In genomic region chr18:62438876-62439275, GRCh38 we compare ENCODE assay signal across 15 cellular contexts.
DNase-seq lines count a peak whose midpoint lies in the region; ATAC-seq and TF ChIP-seq lines count a peak whose summit lies in the region.
"Had no signal": no experiment of that assay in that cellular context is flagged by ENCODE, and none has a peak within 500 bp of the region (broad histone marks: within the 10 kb centered on the region; RNA-seq: fewer than 3 reads in every experiment).

No MANE protein-coding gene starts in this region.

- no peak for TF ChIP-seq EP300 in suprapubic skin (IDR thresholded peaks at IDR 0.05)

- TF ChIP-seq POLR2A in suprapubic skin (IDR thresholded peaks at IDR 0.05) = no peak

- H3K4me3 ChIP-seq in left ventricle myocardium inferior (no peak overlapping the region), psoas muscle (no peak overlapping the region), suprapubic skin (no peak overlapping the region)
- H3K4me3 ChIP-seq: HAP-1 had no signal

- TF ChIP-seq CTCF in left ventricle myocardium inferior (IDR thresholded peaks at IDR 0.05; ENCODE audit: borderline replicate concordance) (no peak), psoas muscle (IDR thresholded peaks at IDR 0.05) (no peak), suprapubic skin (IDR thresholded peaks at IDR 0.05) (no peak)

- WGBS in psoas muscle, 3 donors = 85 to 92% (median 90%) methylated on average over 8 of the region's 8 CpGs
- 90% methylated on average over 8 of the region's 8 CpGs for WGBS in suprapubic skin

- DNase-seq in left ventricle myocardium inferior (no peak), cardiac septum (ENCODE audit: low spot score) (no peak), NCI-H2227 (lab: John Stamatoyannopoulos, UW; ENCODE audit: unreplicated experiment) (peak; percentile 35), psoas muscle (no peak), suprapubic skin (ENCODE audit: low spot score in 2 of 2) (no peak), DMS 273 treated with DMSO at 0.1 percent for 48 hours (lab: John Stamatoyannopoulos, UW) (no peak), kidney tubule cell (ENCODE audit: low spot score) (no peak)
- DNase-seq in stimulated activated CD4-positive, alpha-beta T cell treated with anti-CD3 and anti-CD28 coated beads, Interleukin-15, amount 100 ng/mL, for 24 hours = no peak
- DNase-seq: 8988T; C1 segment of cervical spinal cord; CD4-positive, alpha-beta T cell; DND-41; GDM1; HFFc6 had no signal

- intact Hi-C loops in left ventricle myocardium inferior (cut with micrococcal nuclease) = no loop called here
- intact Hi-C loops in cardiac septum (cut with DNase I) = no loop called here
- intact Hi-C loops in psoas muscle (cut with DNase I) = no loop called here

- H3K36me3 ChIP-seq in left ventricle myocardium inferior (no peaks in the 10 kb centered on the region), psoas muscle (ENCODE audit: insufficient read depth in 1 of 2, low read depth in 1 of 2) (no peaks in the 10 kb centered on the region), suprapubic skin (no peaks in the 10 kb centered on the region)
- H3K36me3 ChIP-seq: HAP-1 had no signal

- ATAC-seq in psoas muscle = no peak

- peaks cover 37% of the 10 kb centered on the region for H3K4me1 ChIP-seq in left ventricle myocardium inferior
- H3K4me1 ChIP-seq in psoas muscle = peaks cover 18% of the 10 kb centered on the region
- peaks cover 33% of the 10 kb centered on the region for H3K4me1 ChIP-seq in suprapubic skin
- H3K4me1 ChIP-seq: HAP-1 had no signal

- H3K27ac ChIP-seq in left ventricle myocardium inferior (replicated peaks) = peak overlapping the region; percentile 90
- H3K27ac ChIP-seq in psoas muscle = peak overlapping the region; percentile 95
- peak overlapping the region; percentile 88 for H3K27ac ChIP-seq in suprapubic skin

- no peaks in the 10 kb centered on the region for H3K27me3 ChIP-seq in left ventricle myocardium inferior (ENCODE audit: low read depth)
- H3K27me3 ChIP-seq in psoas muscle (ENCODE audit: insufficient read depth in 3 of 3, low read length in 2 of 3) = no peaks in the 10 kb centered on the region
- no peaks in the 10 kb centered on the region for H3K27me3 ChIP-seq in suprapubic skin

- H3K9me3 ChIP-seq in left ventricle myocardium inferior (replicated peaks) (no peaks in the 10 kb centered on the region), psoas muscle (no peaks in the 10 kb centered on the region), suprapubic skin (no peaks in the 10 kb centered on the region)
- H3K9me3 ChIP-seq: HAP-1 had no signal
